ENCODE assay signal across 2 cellular contexts in the genomic region with DNA sequence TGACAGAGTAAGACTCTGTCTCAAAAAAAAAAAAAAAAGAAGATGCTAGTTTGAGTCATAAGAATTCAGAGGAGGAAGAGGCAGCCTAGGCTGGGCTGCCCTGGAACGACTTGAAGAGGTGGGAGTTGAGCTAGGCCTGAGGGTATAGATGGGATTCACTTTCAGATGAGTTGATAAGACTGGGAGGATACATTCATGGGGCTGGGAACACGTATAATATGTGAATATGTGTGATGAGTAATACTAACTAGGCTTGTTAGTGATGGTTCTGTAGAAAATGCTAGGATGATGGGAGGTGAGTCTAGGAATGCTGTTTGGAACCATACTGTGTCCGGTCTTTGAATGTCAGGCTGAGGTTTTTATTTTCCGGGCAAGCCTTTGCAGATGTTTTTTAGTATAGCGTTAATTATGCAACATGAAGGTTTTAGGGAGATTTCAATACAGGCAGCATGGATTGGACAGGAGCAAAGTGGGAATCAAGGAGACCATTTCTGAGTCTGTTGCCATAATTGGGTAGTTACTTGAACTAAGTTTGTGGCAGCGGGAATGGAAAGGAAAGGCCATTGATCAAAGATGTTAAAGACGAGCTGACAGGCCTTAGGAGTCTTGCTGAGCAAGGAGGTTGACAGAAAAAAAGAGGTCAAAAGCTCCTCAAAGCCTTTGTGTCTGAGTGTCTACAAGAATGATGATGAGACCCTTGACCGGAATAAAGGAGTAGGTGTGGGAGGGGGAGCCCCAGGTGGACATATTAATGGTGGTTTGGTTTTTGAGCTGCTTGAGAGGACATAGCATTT.
TF ChIP-seq lines count a peak whose summit lies in the region.

No MANE protein-coding gene starts in this region.

TF ChIP-seq in SK-N-SH treated with all-trans-retinoic acid at 6 μM for 48 hours, 23 proteins besides CTCF, POLR2A, EP300 and RAD21 (continued from another document):
- TF ChIP-seq, protein P1, sequence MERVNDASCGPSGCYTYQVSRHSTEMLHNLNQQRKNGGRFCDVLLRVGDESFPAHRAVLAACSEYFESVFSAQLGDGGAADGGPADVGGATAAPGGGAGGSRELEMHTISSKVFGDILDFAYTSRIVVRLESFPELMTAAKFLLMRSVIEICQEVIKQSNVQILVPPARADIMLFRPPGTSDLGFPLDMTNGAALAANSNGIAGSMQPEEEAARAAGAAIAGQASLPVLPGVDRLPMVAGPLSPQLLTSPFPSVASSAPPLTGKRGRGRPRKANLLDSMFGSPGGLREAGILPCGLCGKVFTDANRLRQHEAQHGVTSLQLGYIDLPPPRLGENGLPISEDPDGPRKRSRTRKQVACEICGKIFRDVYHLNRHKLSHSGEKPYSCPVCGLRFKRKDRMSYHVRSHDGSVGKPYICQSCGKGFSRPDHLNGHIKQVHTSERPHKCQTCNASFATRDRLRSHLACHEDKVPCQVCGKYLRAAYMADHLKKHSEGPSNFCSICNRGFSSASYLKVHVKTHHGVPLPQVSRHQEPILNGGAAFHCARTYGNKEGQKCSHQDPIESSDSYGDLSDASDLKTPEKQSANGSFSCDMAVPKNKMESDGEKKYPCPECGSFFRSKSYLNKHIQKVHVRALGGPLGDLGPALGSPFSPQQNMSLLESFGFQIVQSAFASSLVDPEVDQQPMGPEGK (CRISPR knock-in tag; IDR thresholded peaks at IDR 0.05; ENCODE audit: borderline replicate concordance) = no peak
- TF ChIP-seq ARNTL (CRISPR knock-in tag; IDR thresholded peaks at IDR 0.05; ENCODE audit: borderline replicate concordance, low read depth) (no peak), TOX (CRISPR knock-in tag; IDR thresholded peaks at IDR 0.05; ENCODE audit: borderline replicate concordance) (no peak), ZNF8 (CRISPR knock-in tag; IDR thresholded peaks at IDR 0.05) (no peak), TCF4 (CRISPR knock-in tag; IDR thresholded peaks at IDR 0.05; ENCODE audit: borderline replicate concordance) (no peak), PPARA (CRISPR knock-in tag; IDR thresholded peaks at IDR 0.05; ENCODE audit: borderline replicate concordance) (no peak), OSR1 (CRISPR knock-in tag; IDR thresholded peaks at IDR 0.05) (no peak)
- TF ChIP-seq, protein P2, sequence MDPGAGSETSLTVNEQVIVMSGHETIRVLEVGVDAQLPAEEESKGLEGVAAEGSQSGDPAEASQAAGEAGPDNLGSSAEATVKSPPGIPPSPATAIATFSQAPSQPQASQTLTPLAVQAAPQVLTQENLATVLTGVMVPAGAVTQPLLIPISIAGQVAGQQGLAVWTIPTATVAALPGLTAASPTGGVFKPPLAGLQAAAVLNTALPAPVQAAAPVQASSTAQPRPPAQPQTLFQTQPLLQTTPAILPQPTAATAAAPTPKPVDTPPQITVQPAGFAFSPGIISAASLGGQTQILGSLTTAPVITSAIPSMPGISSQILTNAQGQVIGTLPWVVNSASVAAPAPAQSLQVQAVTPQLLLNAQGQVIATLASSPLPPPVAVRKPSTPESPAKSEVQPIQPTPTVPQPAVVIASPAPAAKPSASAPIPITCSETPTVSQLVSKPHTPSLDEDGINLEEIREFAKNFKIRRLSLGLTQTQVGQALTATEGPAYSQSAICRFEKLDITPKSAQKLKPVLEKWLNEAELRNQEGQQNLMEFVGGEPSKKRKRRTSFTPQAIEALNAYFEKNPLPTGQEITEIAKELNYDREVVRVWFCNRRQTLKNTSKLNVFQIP (CRISPR knock-in tag; IDR thresholded peaks at IDR 0.05; ENCODE audit: borderline replicate concordance, low read depth) = no peak
- TF ChIP-seq, protein P3, sequence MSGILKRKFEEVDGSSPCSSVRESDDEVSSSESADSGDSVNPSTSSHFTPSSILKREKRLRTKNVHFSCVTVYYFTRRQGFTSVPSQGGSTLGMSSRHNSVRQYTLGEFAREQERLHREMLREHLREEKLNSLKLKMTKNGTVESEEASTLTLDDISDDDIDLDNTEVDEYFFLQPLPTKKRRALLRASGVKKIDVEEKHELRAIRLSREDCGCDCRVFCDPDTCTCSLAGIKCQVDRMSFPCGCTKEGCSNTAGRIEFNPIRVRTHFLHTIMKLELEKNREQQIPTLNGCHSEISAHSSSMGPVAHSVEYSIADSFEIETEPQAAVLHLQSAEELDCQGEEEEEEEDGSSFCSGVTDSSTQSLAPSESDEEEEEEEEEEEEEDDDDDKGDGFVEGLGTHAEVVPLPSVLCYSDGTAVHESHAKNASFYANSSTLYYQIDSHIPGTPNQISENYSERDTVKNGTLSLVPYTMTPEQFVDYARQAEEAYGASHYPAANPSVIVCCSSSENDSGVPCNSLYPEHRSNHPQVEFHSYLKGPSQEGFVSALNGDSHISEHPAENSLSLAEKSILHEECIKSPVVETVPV (CRISPR knock-in tag; IDR thresholded peaks at IDR 0.05) = no peak
- TF ChIP-seq, protein P4, sequence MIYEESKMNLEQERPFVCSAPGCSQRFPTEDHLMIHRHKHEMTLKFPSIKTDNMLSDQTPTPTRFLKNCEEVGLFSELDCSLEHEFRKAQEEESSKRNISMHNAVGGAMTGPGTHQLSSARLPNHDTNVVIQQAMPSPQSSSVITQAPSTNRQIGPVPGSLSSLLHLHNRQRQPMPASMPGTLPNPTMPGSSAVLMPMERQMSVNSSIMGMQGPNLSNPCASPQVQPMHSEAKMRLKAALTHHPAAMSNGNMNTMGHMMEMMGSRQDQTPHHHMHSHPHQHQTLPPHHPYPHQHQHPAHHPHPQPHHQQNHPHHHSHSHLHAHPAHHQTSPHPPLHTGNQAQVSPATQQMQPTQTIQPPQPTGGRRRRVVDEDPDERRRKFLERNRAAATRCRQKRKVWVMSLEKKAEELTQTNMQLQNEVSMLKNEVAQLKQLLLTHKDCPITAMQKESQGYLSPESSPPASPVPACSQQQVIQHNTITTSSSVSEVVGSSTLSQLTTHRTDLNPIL (CRISPR knock-in tag; IDR thresholded peaks at IDR 0.05; ENCODE audit: low read depth) = no peak

TF ChIP-seq in SK-N-SH, 30 proteins besides CTCF, POLR2A, EP300 and RAD21 (continued from another document):
- TF ChIP-seq, protein P5, sequence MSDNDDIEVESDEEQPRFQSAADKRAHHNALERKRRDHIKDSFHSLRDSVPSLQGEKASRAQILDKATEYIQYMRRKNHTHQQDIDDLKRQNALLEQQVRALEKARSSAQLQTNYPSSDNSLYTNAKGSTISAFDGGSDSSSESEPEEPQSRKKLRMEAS (IDR thresholded peaks at IDR 0.05; ENCODE audit: low read depth) = no peak
- no peak for TF ChIP-seq YY1 (IDR thresholded peaks at IDR 0.05; ENCODE audit: low read depth)
- TF ChIP-seq GABPA (IDR thresholded peaks at IDR 0.05; ENCODE audit: low read depth) = no peak
